ENCODE assay signal across 1 cellular context in genomic region chr17:29694923-29695563, GRCh38.
TF ChIP-seq lines count a peak whose summit lies in the region.

No MANE protein-coding gene starts in this region.

TF ChIP-seq in K562, 482 proteins besides CTCF, POLR2A, EP300 and RAD21 (continued from another document and continues in another):
- TF ChIP-seq SMARCA4 (IDR thresholded peaks at IDR 0.05) = no peak; the same call in 1 of the 2 replicates
- TF ChIP-seq ZNF316 (IDR thresholded peaks at IDR 0.05) = peak; percentile 46
- no peak for TF ChIP-seq ZNF140 (CRISPR knock-in tag; IDR thresholded peaks at IDR 0.05)
- no peak for TF ChIP-seq VEZF1 (CRISPR knock-in tag; IDR thresholded peaks at IDR 0.05)
- TF ChIP-seq TGIF2 (CRISPR knock-in tag; IDR thresholded peaks at IDR 0.05) = no peak
- TF ChIP-seq ZNF77 (CRISPR knock-in tag; IDR thresholded peaks at IDR 0.05) = no peak
- no peak for TF ChIP-seq ETV6 (IDR thresholded peaks at IDR 0.05; ENCODE audit: borderline replicate concordance in 1 of 2, low read depth in 2 of 2, low read length in 1 of 2)
- no peak for TF ChIP-seq ETV6 (CRISPR knock-in tag; IDR thresholded peaks at IDR 0.05; ENCODE audit: borderline replicate concordance)
- no peak for TF ChIP-seq CEBPG (CRISPR knock-in tag; IDR thresholded peaks at IDR 0.05)
- peak; percentile 30 to 65; a peak in 2 of 4 replicates for TF ChIP-seq CEBPG (tag; conservative IDR thresholded peaks at IDR 0.05 in 1 of 2, IDR thresholded peaks at IDR 0.05 in 1 of 2)
- no peak for TF ChIP-seq HBP1 (CRISPR knock-in tag; IDR thresholded peaks at IDR 0.05)
- TF ChIP-seq SIRT6 (IDR thresholded peaks at IDR 0.05; ENCODE audit: low read depth, low read length) = no peak
- TF ChIP-seq PYGO2 (tag; IDR thresholded peaks at IDR 0.05) = no peak
- TF ChIP-seq CHAMP1 (IDR thresholded peaks at IDR 0.05) = no peak
- no peak for TF ChIP-seq POLR2AphosphoS5 (IDR thresholded peaks at IDR 0.05; ENCODE audit: control insufficient read depth, insufficient read depth, low read depth, low read length)
- no peak for TF ChIP-seq SMARCA5 (IDR thresholded peaks at IDR 0.05)
- TF ChIP-seq CBFA2T2 (conservative IDR thresholded peaks at IDR 0.05) = no peak
- TF ChIP-seq HDAC8 (tag; IDR thresholded peaks at IDR 0.05) = no peak
- no peak for TF ChIP-seq CAMTA2 (CRISPR knock-in tag; conservative IDR thresholded peaks at IDR 0.05)
- TF ChIP-seq PBX2 (CRISPR knock-in tag; IDR thresholded peaks at IDR 0.05; ENCODE audit: low read depth) = no peak
- TF ChIP-seq PBX2 (tag; conservative IDR thresholded peaks at IDR 0.05; ENCODE audit: low read depth) = peak; percentile 76
- no peak for TF ChIP-seq ZNF583 (CRISPR knock-in tag; IDR thresholded peaks at IDR 0.05)
- TF ChIP-seq HDGF (IDR thresholded peaks at IDR 0.05) = no peak
- TF ChIP-seq ELF4 (CRISPR knock-in tag; IDR thresholded peaks at IDR 0.05) = no peak
- no peak for TF ChIP-seq OTX1 (CRISPR knock-in tag; IDR thresholded peaks at IDR 0.05)
- no peak for TF ChIP-seq DMBX1 (CRISPR knock-in tag; IDR thresholded peaks at IDR 0.05; ENCODE audit: borderline replicate concordance)
- no peak for TF ChIP-seq MYNN (IDR thresholded peaks at IDR 0.05)
- no peak for TF ChIP-seq MYNN (CRISPR knock-in tag; IDR thresholded peaks at IDR 0.05)
- TF ChIP-seq NCOR1 (IDR thresholded peaks at IDR 0.05) = no peak
- no peak for TF ChIP-seq U2AF1 (optimal IDR thresholded peaks at IDR 0.05; ENCODE audit: low read depth, low read length)
- no peak for TF ChIP-seq E2F4 (CRISPR knock-in tag; IDR thresholded peaks at IDR 0.05; ENCODE audit: low read depth)
- no peak for TF ChIP-seq CC2D1A (IDR thresholded peaks at IDR 0.05)
- TF ChIP-seq RERE (CRISPR knock-in tag; IDR thresholded peaks at IDR 0.05; ENCODE audit: borderline replicate concordance) = no peak
- TF ChIP-seq CHD1 (IDR thresholded peaks at IDR 0.05; ENCODE audit: low read length) = no peak
- no peak for TF ChIP-seq NRF1 (conservative IDR thresholded peaks at IDR 0.05 in 1 of 2, IDR thresholded peaks at IDR 0.05 in 1 of 2)
- no peak for TF ChIP-seq TOE1 (IDR thresholded peaks at IDR 0.05; ENCODE audit: borderline replicate concordance)
- TF ChIP-seq TOE1 (CRISPR knock-in tag; IDR thresholded peaks at IDR 0.05; ENCODE audit: borderline replicate concordance, low read depth) = no peak
- TF ChIP-seq MEIS2 (IDR thresholded peaks at IDR 0.05; ENCODE audit: partially characterized antibody) = peak; percentile 87
- no peak for TF ChIP-seq MXI1 (IDR thresholded peaks at IDR 0.05; ENCODE audit: low read depth, low read length)
- no peak for TF ChIP-seq BCOR (IDR thresholded peaks at IDR 0.05)
- 0 out of 2 replicates have a peak, but pooled peaks have one; percentile 7 for TF ChIP-seq ATF3 (IDR thresholded peaks at IDR 0.05)
- no peak for TF ChIP-seq ATF3 (CRISPR knock-in tag; conservative IDR thresholded peaks at IDR 0.05)
- TF ChIP-seq GATA2 (CRISPR knock-in tag; IDR thresholded peaks at IDR 0.05) = no peak
- TF ChIP-seq PTTG1 (tag; IDR thresholded peaks at IDR 0.05; ENCODE audit: low read depth) = no peak
- no peak for TF ChIP-seq FOXP4 (CRISPR knock-in tag; IDR thresholded peaks at IDR 0.05; ENCODE audit: borderline replicate concordance)
- no peak for TF ChIP-seq ZNF778 (CRISPR knock-in tag; IDR thresholded peaks at IDR 0.05)
- no peak for TF ChIP-seq ELF1 (tag; IDR thresholded peaks at IDR 0.05)
- no peak for TF ChIP-seq ETV1 (tag; conservative IDR thresholded peaks at IDR 0.05; ENCODE audit: low read depth)
- no peak for TF ChIP-seq ZBTB1 (CRISPR knock-in tag; IDR thresholded peaks at IDR 0.05; ENCODE audit: borderline replicate concordance, low read depth)
- peak; percentile 49; the same call in 1 of the 2 replicates for TF ChIP-seq PKNOX1 (IDR thresholded peaks at IDR 0.05)
- TF ChIP-seq NELFE (IDR thresholded peaks at IDR 0.05; ENCODE audit: insufficient read depth, insufficient read length) = no peak
- TF ChIP-seq ZNF3 (CRISPR knock-in tag; IDR thresholded peaks at IDR 0.05) = no peak
- no peak for TF ChIP-seq ZNF175 (CRISPR knock-in tag; IDR thresholded peaks at IDR 0.05; ENCODE audit: low read depth)
- peak; percentile 90 for TF ChIP-seq CEBPB (tag; IDR thresholded peaks at IDR 0.05)
